In the genomic region with DNA sequence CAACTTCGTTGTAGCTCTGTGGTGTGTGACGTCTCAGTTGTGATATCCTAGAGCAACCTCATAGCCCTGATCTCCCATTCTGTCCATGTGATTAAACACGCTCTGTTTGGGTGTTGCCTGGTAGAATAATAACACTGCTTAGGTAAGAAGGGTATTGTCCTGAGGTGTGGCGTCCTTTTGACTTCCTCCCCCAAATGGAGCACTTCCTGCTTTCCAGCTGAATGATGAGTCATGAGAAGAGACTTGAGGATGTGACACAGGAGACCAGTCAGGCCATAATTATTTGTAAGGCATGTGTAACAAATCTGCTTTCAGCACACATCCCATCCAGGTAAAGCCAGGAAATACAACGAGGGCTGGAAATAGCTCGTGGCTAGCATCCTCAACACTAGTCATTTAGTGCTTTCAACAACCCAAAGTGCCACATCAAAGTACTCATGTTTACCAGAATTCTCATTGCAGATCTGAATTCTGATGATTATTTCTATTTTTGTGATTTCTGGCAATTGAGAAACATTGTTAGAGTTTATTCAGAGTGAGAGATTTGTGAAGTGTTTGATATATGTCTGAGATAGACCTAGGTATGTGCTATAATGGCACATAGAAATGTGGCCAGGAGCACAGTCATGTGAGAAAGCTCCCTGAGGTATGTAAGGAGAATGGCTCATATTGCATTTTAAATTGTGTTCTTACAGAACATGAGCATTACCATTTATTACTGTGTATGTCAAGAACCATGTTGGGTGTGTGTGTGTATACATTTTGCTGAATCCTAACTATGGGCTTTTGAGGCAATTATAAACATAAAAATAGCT, we compare ENCODE assay signal across 9 cellular contexts.
DNase-seq lines count a peak whose midpoint lies in the region; ATAC-seq and TF ChIP-seq lines count a peak whose summit lies in the region.
"Had no signal": no experiment of that assay in that cellular context is flagged by ENCODE, and none has a peak within 500 bp of the region (broad histone marks: within the 10 kb centered on the region; RNA-seq: fewer than 3 reads in every experiment).

No MANE protein-coding gene starts in this region.

- no peak overlapping the region for H4K5ac ChIP-seq in mesendoderm (ENCODE audit: low read length)

- H3K36me3 ChIP-seq in mesendoderm (ENCODE audit: control insufficient read depth, insufficient read depth, low read length) (no peaks in the 10 kb centered on the region), transverse colon (no peaks in the 10 kb centered on the region)

- no peak overlapping the region for H3K18ac ChIP-seq in mesendoderm (ENCODE audit: low read length)

- no peak for TF ChIP-seq EP300 in transverse colon (IDR thresholded peaks at IDR 0.05; ENCODE audit: low read depth)

- no CpG with 5 or more reads among the region's 6 CpGs for WGBS in mesendoderm (ENCODE audit: extremely low coverage, insufficient coverage, low lambda C conversion rate)
- 58 to 67% methylated on average over 3 to 6 of the region's 6 CpGs for WGBS in transverse colon (ENCODE audit: low coverage in 1 of 2), 2 donors

- no peak overlapping the region for H3K23ac ChIP-seq in mesendoderm (ENCODE audit: low read length)

- H2AK5ac ChIP-seq in mesendoderm (ENCODE audit: low read length): no peak overlapping the region

- H3K79me2 ChIP-seq in mesendoderm (ENCODE audit: control insufficient read depth, insufficient read depth, low read length): no peaks in the 10 kb centered on the region

- ATAC-seq in HG03469 (IDR thresholded peaks at IDR 0.05; ENCODE audit: unreplicated experiment): no peak

- no peak overlapping the region for H3K56ac ChIP-seq in mesendoderm (ENCODE audit: low read length)

- no peaks in the 10 kb centered on the region for H3K9me3 ChIP-seq in transverse colon

- peak overlapping the region; percentile 59 for H3K4ac ChIP-seq in mesendoderm (ENCODE audit: low read depth, low read length)

- H2BK120ac ChIP-seq in mesendoderm (ENCODE audit: low read depth, low read length): no peak overlapping the region

- TF ChIP-seq CTCF in cardiac fibroblast (IDR thresholded peaks at IDR 0.05; ENCODE audit: low read depth, low read length) (no peak), transverse colon (IDR thresholded peaks at IDR 0.05) (no peak)

- H3K79me1 ChIP-seq in mesendoderm (ENCODE audit: low read length): no peaks in the 10 kb centered on the region

- H2BK15ac ChIP-seq in mesendoderm (replicated peaks; ENCODE audit: low read depth): no peak overlapping the region

- H3K4me3 ChIP-seq in cardiac fibroblast (replicated peaks in 1 of 2; ENCODE audit: low read depth in 2 of 2, low read length in 2 of 2): no peak overlapping the region
- no peak overlapping the region for H3K4me3 ChIP-seq in mesendoderm (ENCODE audit: low read length)
- no peak overlapping the region for H3K4me3 ChIP-seq in transverse colon

- no peak overlapping the region for H3K27ac ChIP-seq in mesendoderm (ENCODE audit: low read depth, low read length)
- no peak overlapping the region for H3K27ac ChIP-seq in transverse colon

- no peak overlapping the region for H4K8ac ChIP-seq in mesendoderm (ENCODE audit: low read depth, low read length)

- H3K9ac ChIP-seq in mesendoderm (ENCODE audit: low read length): no peak overlapping the region

- peaks cover 7% of the 10 kb centered on the region for H3K4me1 ChIP-seq in mesendoderm (ENCODE audit: control insufficient read depth, low read depth, low read length)
- H3K4me1 ChIP-seq in transverse colon: no peaks in the 10 kb centered on the region

- no peak overlapping the region for H2BK5ac ChIP-seq in mesendoderm (ENCODE audit: low read length)

- no peak for TF ChIP-seq POLR2A in transverse colon (IDR thresholded peaks at IDR 0.05)

- peak; percentile 74 for DNase-seq in DMS153 treated with DMSO at 0.1 percent for 48 hours (lab: John Stamatoyannopoulos, UW; ENCODE audit: unreplicated experiment)
- peak; percentile 27 for DNase-seq in MV-4-11 (lab: John Stamatoyannopoulos, UW)
- peak; percentile 83 to 95 for DNase-seq in cardiac fibroblast (ENCODE audit: low read depth in 2 of 2)
- peak; percentile 90 for DNase-seq in mesendoderm
- DNase-seq in activated CD8-positive, alpha-beta memory T cell treated with anti-CD3 and anti-CD28 coated beads, Interleukin-2, amount 50 U/mL, for 48 hours: no peak
- no peak for DNase-seq in transverse colon
- no peak for DNase-seq in globus pallidus (ENCODE audit: low spot score)
- DNase-seq: activated B cell treated with CpG ODN at 0.5 μM for 24 hours had no signal

- in situ Hi-C loops in transverse colon (cut with MboI; ENCODE audit: low pct_ligation_motif_present in 1 of 4, low pct_unique_long_range_greater_than_20kb in 1 of 4, low sequenced_read_pairs in 3 of 4): no loop called here

- intact Hi-C loops in transverse colon (cut with DNase I; ENCODE audit: low total_unique reads): no loop called here

- no peak overlapping the region for H3K4me2 ChIP-seq in mesendoderm (ENCODE audit: low read length)

- H3K27me3 ChIP-seq in mesendoderm (ENCODE audit: insufficient read depth, low read length, poor library complexity) (no peaks in the 10 kb centered on the region), transverse colon (no peaks in the 10 kb centered on the region)

Comparison
In these comparisons a context has a peak if more than half of its experiments do, and no peak if none do; other contexts are left out.
1. DNase-seq: peak in DMS153 treated with DMSO at 0.1 percent for 48 hours (single experiment), MV-4-11 (single experiment), cardiac fibroblast (2 of 2) and mesendoderm (single experiment); none in activated CD8-positive, alpha-beta memory T cell treated with anti-CD3 and anti-CD28 coated beads, Interleukin-2, amount 50 U/mL, for 48 hours (single experiment), transverse colon (single experiment) and globus pallidus (single experiment).